ENCODE assay signal across 8 cellular contexts in the genomic region with DNA sequence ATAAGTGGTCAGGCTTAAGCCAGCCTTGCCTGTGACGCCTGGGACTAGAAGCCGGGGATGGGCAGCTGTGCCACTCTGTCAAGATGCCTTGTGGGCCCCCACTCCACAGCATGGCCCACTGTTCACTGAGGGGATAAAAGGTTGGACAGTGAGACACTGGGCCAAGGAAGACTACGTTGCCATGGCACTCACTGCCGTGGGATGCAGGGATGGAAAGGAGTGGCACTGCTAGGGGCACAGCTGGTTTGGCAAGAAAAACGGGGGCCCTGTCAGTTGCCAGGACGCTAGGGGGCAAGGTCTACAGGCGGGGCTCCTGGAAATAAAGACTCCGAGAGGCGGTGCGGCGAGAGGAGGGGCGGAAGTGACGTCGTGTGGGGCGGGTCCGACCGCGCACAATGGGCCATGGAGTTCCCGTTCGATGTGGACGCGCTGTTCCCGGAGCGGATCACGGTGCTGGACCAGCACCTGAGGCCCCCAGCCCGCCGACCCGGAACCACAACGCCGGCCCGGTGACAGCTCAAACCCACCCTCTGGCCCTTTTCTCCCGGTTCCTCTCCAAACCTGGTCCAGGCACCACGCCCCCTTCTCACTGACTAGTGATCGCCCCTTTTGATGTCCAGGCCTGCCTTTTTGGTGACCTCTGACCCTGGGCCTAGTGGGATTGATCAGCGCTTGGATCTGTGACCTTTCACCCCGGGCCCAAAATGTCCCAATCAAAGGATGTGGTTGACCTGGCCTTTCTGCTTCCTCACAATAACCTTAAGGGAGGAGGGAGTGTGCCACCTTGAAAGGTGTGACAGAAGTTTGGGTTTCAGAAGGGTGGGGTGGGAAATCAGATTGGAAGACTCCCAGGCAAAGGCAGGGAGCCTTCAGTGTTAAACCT. TPM values are rescaled to one million over a fixed set of nuclear protein-coding genes. Genes with fewer than 3 reads are reported as not detected.
DNase-seq lines count a peak whose midpoint lies in the region; ATAC-seq and TF ChIP-seq lines count a peak whose summit lies in the region.

A gene (plus strand): TSS at position 391 of the 883 bp plus-strand sequence.

- DNase-seq in NCI-H524 (lab: John Stamatoyannopoulos, UW) (peak; percentile 62 to 79), colonic mucosa (peak; percentile 96), left lobe of liver (ENCODE audit: low spot score) (peak; percentile 90)
- peak; percentile 97 for DNase-seq in activated CD4-positive, alpha-beta T cell treated with anti-CD3 and anti-CD28 coated beads, Interleukin-2, amount 10 ng/mL, durations not matched to agents 24 days and 14 days
- peak; percentile 89 to 91 for DNase-seq in stimulated activated CD4-positive, alpha-beta T cell treated with anti-CD3 and anti-CD28 coated beads, Interleukin-2, amount 100 ng/mL, for 24 hours

- peaks cover 21% of the 10 kb centered on the region for H3K36me3 ChIP-seq in colonic mucosa

- no peaks in the 10 kb centered on the region for H3K27me3 ChIP-seq in colonic mucosa

- peaks cover 9% of the 10 kb centered on the region for H3K4me1 ChIP-seq in colonic mucosa

- H3K4me1 Mint-ChIP-seq in activated CD4-positive, alpha-beta T cell treated with anti-CD3 and anti-CD28 coated beads, Interleukin-2, amount 10 ng/mL, durations not matched to agents 24 days and 14 days = peaks cover 21% of the 10 kb centered on the region

- intact Hi-C loops in activated CD4-positive, alpha-beta T cell treated with anti-CD3 and anti-CD28 coated beads, Interleukin-2, amount 10 ng/mL, durations not matched to agents 24 days and 14 days (cut with micrococcal nuclease) = loop anchor here (1.0 to 2.0 kb wide), 2 partner anchors 9 to 20 kb away; a partner anchor contains a TSS
- intact Hi-C loops in colonic mucosa (cut with DNase I) = loop anchor here (2.0 kb wide), 1 partner anchor 46 kb away; a partner anchor contains a TSS

- peak within 1 kb of the TSS; percentile 91 for H3K4me3 Mint-ChIP-seq in activated CD4-positive, alpha-beta T cell treated with anti-CD3 and anti-CD28 coated beads, Interleukin-2, amount 10 ng/mL, durations not matched to agents 24 days and 14 days

- H3K9me3 ChIP-seq in colonic mucosa = no peaks in the 10 kb centered on the region

- H3K9me3 Mint-ChIP-seq in activated CD4-positive, alpha-beta T cell treated with anti-CD3 and anti-CD28 coated beads, Interleukin-2, amount 10 ng/mL, durations not matched to agents 24 days and 14 days = no peaks in the 10 kb centered on the region

- H3K27ac ChIP-seq in 22Rv1 (peak within 1 kb of the TSS; percentile 79), colonic mucosa (peak within 1 kb of the TSS; percentile 80)

- H3K27ac Mint-ChIP-seq in activated CD4-positive, alpha-beta T cell treated with anti-CD3 and anti-CD28 coated beads, Interleukin-2, amount 10 ng/mL, durations not matched to agents 24 days and 14 days = peak within 1 kb of the TSS; percentile 95

- H3K27me3 Mint-ChIP-seq in activated CD4-positive, alpha-beta T cell treated with anti-CD3 and anti-CD28 coated beads, Interleukin-2, amount 10 ng/mL, durations not matched to agents 24 days and 14 days = no peaks in the 10 kb centered on the region

- H3K9ac ChIP-seq in colonic mucosa (ENCODE audit: low read depth in 2 of 2, low read length in 2 of 2) = peak within 1 kb of the TSS; percentile 84 to 89

- TF ChIP-seq CTCF in 22Rv1 (IDR thresholded peaks at IDR 0.05) (peak; percentile 40), colonic mucosa (IDR thresholded peaks at IDR 0.05) (no peak)

- peak within 1 kb of the TSS; percentile 58 for H3K4me3 ChIP-seq in colonic mucosa

- peaks cover 47% of the 10 kb centered on the region for H3K36me3 Mint-ChIP-seq in activated CD4-positive, alpha-beta T cell treated with anti-CD3 and anti-CD28 coated beads, Interleukin-2, amount 10 ng/mL, durations not matched to agents 24 days and 14 days (ENCODE audit: low read depth)

- ATAC-seq in GM18517 (IDR thresholded peaks at IDR 0.05; ENCODE audit: unreplicated experiment) (peak; percentile 63), HG03103 (IDR thresholded peaks at IDR 0.05; ENCODE audit: low read depth, unreplicated experiment) (peak; percentile 78), left lobe of liver (peak; percentile 97)

RNA-seq across cellular contexts. Expression of the gene that starts here (rescaled TPM):
- 11.4 and 14.4 TPM in 2 replicates for total RNA-seq in activated CD4-positive, alpha-beta T cell treated with anti-CD3 and anti-CD28 coated beads, Interleukin-2, amount 10 ng/mL, durations not matched to agents 24 days and 14 days
- total RNA-seq in colonic mucosa = 10 to 100 TPM; 11.5 to 15.9 TPM
- total RNA-seq in left lobe of liver = 5.1 TPM

Comparison
In these comparisons a context has a peak if more than half of its experiments do, and no peak if none do; other contexts are left out.
1. Peak in every context shown above with its lines: DNase-seq, ATAC-seq, H3K4me3 ChIP-seq and H3K27ac ChIP-seq.